Comparison of ENCODE assay signal across 8 cellular contexts in genomic region chr10:30510184-30510931, GRCh38.
DNase-seq lines count a peak whose midpoint lies in the region; ATAC-seq, FAIRE-seq and TF ChIP-seq lines count a peak whose summit lies in the region.

No MANE protein-coding gene starts in this region.

- H3K9ac ChIP-seq in SK-N-SH = peak overlapping the region; percentile 7; the same call in 1 of the 2 replicates

- no peaks in the 10 kb centered on the region for H3K9me3 ChIP-seq in SK-N-SH
- H3K9me3 ChIP-seq in small intestine (ENCODE audit: control insufficient read depth, low read depth) = no peaks in the 10 kb centered on the region

- 48% methylated on average over 8 of the region's 8 CpGs for WGBS in SK-N-SH (ENCODE audit: low lambda C conversion rate)
- WGBS in small intestine, 3 donors = 60 to 64% (median 61%) methylated on average over 8 of the region's 8 CpGs

- H3K36me3 ChIP-seq in SK-N-SH (replicated peaks in 1 of 2; ENCODE audit: control insufficient read depth in 1 of 2, insufficient read depth in 2 of 2, low read length in 1 of 2) = no peaks in the 10 kb centered on the region
- no peaks in the 10 kb centered on the region for H3K36me3 ChIP-seq in small intestine (ENCODE audit: control insufficient read depth in 2 of 2, insufficient read depth in 2 of 2, low read length in 2 of 2)

- no peak for FAIRE-seq in small intestine (lab: Jason Lieb, UNC)

- peak overlapping the region in 1 of 2 experiments; percentile 18; a peak in 2 of 4 replicates for H3K4me3 ChIP-seq in SK-N-SH (ENCODE audit: low read depth in 2 of 2, low read length in 1 of 2)
- no peak overlapping the region for H3K4me3 ChIP-seq in small intestine (ENCODE audit: low read depth in 1 of 2, low read length in 2 of 2)

- peak; percentile 64 for TF ChIP-seq CTCF in SK-N-SH (IDR thresholded peaks at IDR 0.05)

- H3K4me1 ChIP-seq in SK-N-SH (ENCODE audit: control insufficient read depth in 1 of 2, insufficient read depth in 2 of 2, low read depth in 1 of 2, low read length in 1 of 2) (no peaks in the 10 kb centered on the region), small intestine (ENCODE audit: control insufficient read depth in 2 of 2, insufficient read depth in 1 of 2, low read depth in 1 of 2, low read length in 1 of 2) (no peaks in the 10 kb centered on the region)

- H3K9me2 ChIP-seq in SK-N-SH = no peaks in the 10 kb centered on the region

- peak overlapping the region; percentile 49 for H3K4me2 ChIP-seq in SK-N-SH

- TF ChIP-seq EP300 in SK-N-SH (IDR thresholded peaks at IDR 0.05; ENCODE audit: borderline replicate concordance in 1 of 2, low read depth in 1 of 2, low read length in 1 of 2) = peak in 1 of 2 experiments; percentile 50; a peak in 1 of 4 replicates

- peak overlapping the region; percentile 49; the same call in 1 of the 2 replicates for H2AFZ ChIP-seq in SK-N-SH (ENCODE audit: low read depth)

- H3F3A ChIP-seq in SK-N-SH (replicated peaks; ENCODE audit: insufficient read depth) = peaks cover 12% of the 10 kb centered on the region

- CTCF ChIA-PET in SK-N-SH (lab: Yijun Ruan, JAX) = interaction anchor here (1.1 to 1.4 kb wide), 3 partner anchors 12 to 81 kb away, joined by 3 to 5 read pairs (median 3); no protein-coding TSS in a partner anchor

- H3K27me3 ChIP-seq in SK-N-SH (ENCODE audit: insufficient read depth) (no peaks in the 10 kb centered on the region), small intestine (ENCODE audit: control insufficient read depth in 2 of 2, insufficient read depth in 2 of 2, low read length in 2 of 2) (no peaks in the 10 kb centered on the region)

- H3K79me2 ChIP-seq in SK-N-SH (ENCODE audit: insufficient read depth) = no peaks in the 10 kb centered on the region

- POLR2A ChIA-PET in SK-N-SH (lab: Yijun Ruan, JAX) = no interaction called here

- peak; percentile 61 for DNase-seq in stimulated activated CD4-positive, alpha-beta T cell treated with anti-CD3 and anti-CD28 coated beads, Interleukin-15, amount 100 ng/mL, for 24 hours
- DNase-seq in stimulated activated CD4-positive, alpha-beta T cell treated with anti-CD3 and anti-CD28 coated beads, Interleukin-12 subunit alpha, Interleukin-12 subunit beta, amount 100 ng/mL, for 4 hours = no peak
- DNase-seq in SK-N-SH (no peak), glomerular visceral epithelial cell (ENCODE audit: extremely low spot score) (peak; percentile 58), NCI-H2171 (lab: John Stamatoyannopoulos, UW) (no peak), small intestine (no peak)
- no peak for DNase-seq in effector CD8-positive, alpha-beta T cell (lab: John Stamatoyannopoulos, UW)

- H4K20me1 ChIP-seq in SK-N-SH (ENCODE audit: insufficient read depth) = no peaks in the 10 kb centered on the region

- TF ChIP-seq RAD21 in SK-N-SH (IDR thresholded peaks at IDR 0.05; ENCODE audit: low read length) = no peak

- ATAC-seq in HG02943 (IDR thresholded peaks at IDR 0.05; ENCODE audit: low read depth, unreplicated experiment) = peak; percentile 55

- peak overlapping the region in 1 of 2 experiments; percentile 68; a peak in 2 of 4 replicates for H3K27ac ChIP-seq in SK-N-SH (ENCODE audit: low read depth in 2 of 2, low read length in 1 of 2)
- no peak overlapping the region for H3K27ac ChIP-seq in small intestine (ENCODE audit: low read depth in 1 of 2, low read length in 1 of 2)

TF ChIP-seq in SK-N-SH, 30 proteins besides CTCF, POLR2A, EP300 and RAD21:
- peak; percentile 63; the same call in 1 of the 2 replicates for TF ChIP-seq RXRA (IDR thresholded peaks at IDR 0.05; ENCODE audit: borderline replicate concordance, low read depth)
- no peak for TF ChIP-seq ELF1 (IDR thresholded peaks at IDR 0.05)
- 0 out of 2 replicates have a peak, but pooled peaks have one; percentile 20 for TF ChIP-seq REST (IDR thresholded peaks at IDR 0.05; ENCODE audit: low read depth, low read length)
- TF ChIP-seq TCF12 (IDR thresholded peaks at IDR 0.05) = peak; percentile 67
- TF ChIP-seq JUND (IDR thresholded peaks at IDR 0.05) = peak; percentile 87
- peak; percentile 84 for TF ChIP-seq NFIC (IDR thresholded peaks at IDR 0.05; ENCODE audit: borderline replicate concordance)
- TF ChIP-seq PBX3 (IDR thresholded peaks at IDR 0.05) = peak; percentile 63
- TF ChIP-seq FOSL2 (IDR thresholded peaks at IDR 0.05; ENCODE audit: borderline replicate concordance, low read depth) = peak; percentile 91
- TF ChIP-seq TAF1 (IDR thresholded peaks at IDR 0.05; ENCODE audit: borderline replicate concordance, low read depth, low read length) = no peak

Comparison
In these comparisons a context has a peak if more than half of its experiments do, and no peak if none do; other contexts are left out.
1. DNase-seq: peak in stimulated activated CD4-positive, alpha-beta T cell treated with anti-CD3 and anti-CD28 coated beads, Interleukin-15, amount 100 ng/mL, for 24 hours (single experiment) and glomerular visceral epithelial cell (single experiment); none in stimulated activated CD4-positive, alpha-beta T cell treated with anti-CD3 and anti-CD28 coated beads, Interleukin-12 subunit alpha, Interleukin-12 subunit beta, amount 100 ng/mL, for 4 hours (single experiment), SK-N-SH (single experiment), NCI-H2171 (single experiment), effector CD8-positive, alpha-beta T cell (single experiment) and small intestine (single experiment).